19 cellular contexts compared by ENCODE assay signal in genomic region chr14:94113908-94114588, GRCh38. TPM values are rescaled to one million over a fixed set of nuclear protein-coding genes. Genes with fewer than 3 reads are reported as not detected.
DNase-seq lines count a peak whose midpoint lies in the region; ATAC-seq, FAIRE-seq and TF ChIP-seq lines count a peak whose summit lies in the region.
"Had no signal": no experiment of that assay in that cellular context is flagged by ENCODE, and none has a peak within 500 bp of the region (broad histone marks: within the 10 kb centered on the region; RNA-seq: fewer than 3 reads in every experiment).

No MANE protein-coding gene starts in this region.

- no peaks in the 10 kb centered on the region for H3K27me3 ChIP-seq in left lung
- H3K27me3 ChIP-seq: BLaER1, neural progenitor cell had no signal

- peak overlapping the region; percentile 69 for H3K27ac Mint-ChIP-seq in dendritic cell treated with granulocyte-macrophage colony-stimulating factor and Interleukin-4, amounts not matched to agents 40 ng/mL and 50 ng/mL, for 4 days
- H3K27ac Mint-ChIP-seq: activated naive CD4-positive, alpha-beta T cell treated with anti-CD3 and anti-CD28 coated beads for 36 hours; neural progenitor cell had no signal

- H3K9me3 ChIP-seq in left lung = peaks cover 0 to 3% of the 10 kb centered on the region in 2 donors

- H3K36me3 Mint-ChIP-seq in dendritic cell treated with granulocyte-macrophage colony-stimulating factor and Interleukin-4, amounts not matched to agents 40 ng/mL and 50 ng/mL, for 4 days (ENCODE audit: low read depth) = no peaks in the 10 kb centered on the region
- H3K36me3 Mint-ChIP-seq: neural progenitor cell had no signal

- FAIRE-seq in H54 (lab: Jason Lieb, UNC) = no peak

- H3K4me1 Mint-ChIP-seq in dendritic cell treated with granulocyte-macrophage colony-stimulating factor and Interleukin-4, amounts not matched to agents 40 ng/mL and 50 ng/mL, for 4 days (ENCODE audit: low read depth) = peaks cover 24% of the 10 kb centered on the region

- intact Hi-C loops in dendritic cell treated with granulocyte-macrophage colony-stimulating factor and Interleukin-4, amounts not matched to agents 40 ng/mL and 50 ng/mL, for 4 days (cut with micrococcal nuclease) = no loop called here
- intact Hi-C loops in left lung (cut with DNase I) = no loop called here

- H3K4me3 Mint-ChIP-seq in dendritic cell treated with granulocyte-macrophage colony-stimulating factor and Interleukin-4, amounts not matched to agents 40 ng/mL and 50 ng/mL, for 4 days = no peak overlapping the region
- H3K4me3 Mint-ChIP-seq: activated naive CD4-positive, alpha-beta T cell treated with anti-CD3 and anti-CD28 coated beads for 36 hours; neural progenitor cell had no signal

- H3K27me3 Mint-ChIP-seq in dendritic cell treated with granulocyte-macrophage colony-stimulating factor and Interleukin-4, amounts not matched to agents 40 ng/mL and 50 ng/mL, for 4 days = peaks cover 24% of the 10 kb centered on the region

- H3K9me3 Mint-ChIP-seq in dendritic cell treated with granulocyte-macrophage colony-stimulating factor and Interleukin-4, amounts not matched to agents 40 ng/mL and 50 ng/mL, for 4 days = no peaks in the 10 kb centered on the region
- H3K9me3 Mint-ChIP-seq: activated naive CD4-positive, alpha-beta T cell treated with anti-CD3 and anti-CD28 coated beads for 36 hours; neural progenitor cell had no signal

- ATAC-seq in left lung = no peak
- no peak for ATAC-seq in HG03108 (IDR thresholded peaks at IDR 0.05; ENCODE audit: unreplicated experiment)
- no peak for ATAC-seq in GM19023 (IDR thresholded peaks at IDR 0.05; ENCODE audit: unreplicated experiment)

- TF ChIP-seq CTCF in left lung (IDR thresholded peaks at IDR 0.05) = no peak

- H3K36me3 ChIP-seq in left lung = no peaks in the 10 kb centered on the region
- H3K36me3 ChIP-seq: BLaER1, neural progenitor cell had no signal

- peak overlapping the region; percentile 28 to 64 for H3K27ac ChIP-seq in left lung
- H3K27ac ChIP-seq: BLaER1, neural progenitor cell had no signal

- peak overlapping the region in 1 of 2 donors; percentile 47 for H3K4me3 ChIP-seq in left lung
- H3K4me3 ChIP-seq: BLaER1, neural progenitor cell had no signal

- TF ChIP-seq POLR2A in H54 (IDR thresholded peaks at IDR 0.05; ENCODE audit: low read depth, low read length) = no peak

- DNase-seq in SW480 (ENCODE audit: low spot score) = peak; percentile 32
- DNase-seq in left lung = no peak
- peak; percentile 43 for DNase-seq in stromal cell of bone marrow (ENCODE audit: low read depth)
- DNase-seq in H54 (ENCODE audit: insufficient read length, low spot score) = no peak
- no peak for DNase-seq in dedifferentiated amniotic fluid mesenchymal stem cell (ENCODE audit: extremely low spot score)
- DNase-seq: activated CD4-positive, alpha-beta T cell treated with anti-CD3 and anti-CD28 coated beads for 1 hour; activated CD8-positive, alpha-beta memory T cell treated with anti-CD3 and anti-CD28 coated beads, Interleukin-2, amount 50 U/mL, for 4 hours; activated naive CD4-positive, alpha-beta T cell treated with anti-CD3 and anti-CD28 coated beads for 36 hours; central memory CD4-positive, alpha-beta T cell; GOT3; KBM-7; NCI-H2171 treated with DMSO at 0.1 percent for 48 hours; NK-92 treated with Interleukin-12 subunit alpha and Interleukin-12 subunit beta, amount 100 ng/mL, for 24 hours; stimulated activated CD4-positive, alpha-beta T cell treated with anti-CD3 and anti-CD28 coated beads, Interleukin-4, amount 100 ng/mL, for 24 hours had no signal

- peaks cover 0 to 19% of the 10 kb centered on the region in 2 donors for H3K4me1 ChIP-seq in left lung

RNA-seq across cellular contexts. Expression of gene IFI27, which starts 3.5 kb away (rescaled TPM):
- 100 to 1,000 TPM; 278 to 394 TPM for total RNA-seq in left lung

RNA-seq across cellular contexts. Expression of gene IFI27L2, which starts 15.4 kb away (rescaled TPM):
- total RNA-seq in left lung = 10 to 100 TPM; 37.9 to 59.3 TPM

RNA-seq across cellular contexts. Expression of gene IFI27L1, which starts 32.9 kb away (rescaled TPM):
- 10 to 100 TPM; 20.3 to 23.8 TPM for total RNA-seq in left lung

RNA-seq across cellular contexts. Expression of gene DDX24, which starts 33.0 kb away (rescaled TPM):
- 100 to 1,000 TPM; 142 to 148 TPM for total RNA-seq in left lung

Comparison
In these comparisons a context has a peak if more than half of its experiments do, and no peak if none do; other contexts are left out.
1. DNase-seq: peak in SW480 (single experiment) and stromal cell of bone marrow (single experiment); none in left lung (0 of 2), H54 (single experiment) and dedifferentiated amniotic fluid mesenchymal stem cell (single experiment).